ENCODE assay signal across 6 cellular contexts in genomic region chr19:14434157-14434501, GRCh38. TPM values are rescaled to one million over a fixed set of nuclear protein-coding genes. Genes with fewer than 3 reads are reported as not detected.
A peak's percentile ranks its signal among the peaks of the same experiment; 100 is the strongest.
DNase-seq lines count a peak whose midpoint lies in the region; ATAC-seq and TF ChIP-seq lines count a peak whose summit lies in the region.

No MANE protein-coding gene starts in this region.

- H3K9me3 Mint-ChIP-seq in activated CD4-positive, alpha-beta memory T cell treated with anti-CD3 and anti-CD28 coated beads, Interleukin-2, amount 10 ng/mL, durations not matched to agents 7 days and 5 days, result no peaks in the 10 kb centered on the region

- CTCF ChIA-PET in activated CD4-positive, alpha-beta memory T cell treated with anti-CD3 and anti-CD28 coated beads, Interleukin-2, amount 10 ng/mL, durations not matched to agents 7 days and 5 days (lab: Charles Lee), result interaction anchor here (0.6 to 1.0 kb wide), 3 partner anchors 39 to 72 kb away, joined by 4 read pairs; no protein-coding TSS in a partner anchor

- intact Hi-C loops in lower lobe of right lung (cut with DNase I), result no loop called here

- H3K27me3 ChIP-seq in HAP-1 (ENCODE audit: low read depth), result no peaks in the 10 kb centered on the region
- no peaks in the 10 kb centered on the region for H3K27me3 ChIP-seq in lower lobe of right lung (ENCODE audit: low read depth)

- peaks cover 11% of the 10 kb centered on the region for H3K4me1 ChIP-seq in HAP-1
- H3K4me1 ChIP-seq in lower lobe of right lung, result peaks cover 67% of the 10 kb centered on the region

- no peak for TF ChIP-seq CTCF in lower lobe of right lung (IDR thresholded peaks at IDR 0.05)

- peak; percentile 29 to 40 for ATAC-seq in lower lobe of right lung
- no peak for ATAC-seq in HG02588 (IDR thresholded peaks at IDR 0.05; ENCODE audit: unreplicated experiment)

- H3K36me3 Mint-ChIP-seq in activated CD4-positive, alpha-beta memory T cell treated with anti-CD3 and anti-CD28 coated beads, Interleukin-2, amount 10 ng/mL, durations not matched to agents 7 days and 5 days (ENCODE audit: low read depth), result peaks cover 5% of the 10 kb centered on the region

- H3K36me3 ChIP-seq in HAP-1 (replicated peaks), result peaks cover 10% of the 10 kb centered on the region; the same call in 1 of the 2 replicates
- H3K36me3 ChIP-seq in lower lobe of right lung, result peaks cover 11% of the 10 kb centered on the region

- peak overlapping the region; percentile 72 for H3K4me3 Mint-ChIP-seq in activated CD4-positive, alpha-beta memory T cell treated with anti-CD3 and anti-CD28 coated beads, Interleukin-2, amount 10 ng/mL, durations not matched to agents 7 days and 5 days

- H3K9me3 ChIP-seq in HAP-1 (no peaks in the 10 kb centered on the region), lower lobe of right lung (no peaks in the 10 kb centered on the region)

- H3K4me3 ChIP-seq in HAP-1 (peak overlapping the region; percentile 59), lower lobe of right lung (peak overlapping the region; percentile 95)

- H3K27ac Mint-ChIP-seq in activated CD4-positive, alpha-beta memory T cell treated with anti-CD3 and anti-CD28 coated beads, Interleukin-2, amount 10 ng/mL, durations not matched to agents 7 days and 5 days, result peak overlapping the region; percentile 47

- in situ Hi-C loops in HAP-1 (cut with MboI; ENCODE audit: low sequenced_read_pairs), result no loop called here

- DNase-seq in HAP-1 (ENCODE audit: low spot score in 2 of 2) (no peak), lower lobe of right lung (no peak), inferior parietal cortex (ENCODE audit: extremely low spot score) (no peak), Kasumi-1 (lab: John Stamatoyannopoulos, UW) (no peak)
- DNase-seq in activated CD4-positive, alpha-beta memory T cell treated with anti-CD3 and anti-CD28 coated beads, Interleukin-2, amount 10 ng/mL, durations not matched to agents 7 days and 5 days, result no peak

- H3K4me1 Mint-ChIP-seq in activated CD4-positive, alpha-beta memory T cell treated with anti-CD3 and anti-CD28 coated beads, Interleukin-2, amount 10 ng/mL, durations not matched to agents 7 days and 5 days, result peaks cover 49% of the 10 kb centered on the region

- H3K27ac ChIP-seq in lower lobe of right lung, result peak overlapping the region; percentile 90

- H3K27me3 Mint-ChIP-seq in activated CD4-positive, alpha-beta memory T cell treated with anti-CD3 and anti-CD28 coated beads, Interleukin-2, amount 10 ng/mL, durations not matched to agents 7 days and 5 days, result peaks cover 10% of the 10 kb centered on the region

- POLR2A ChIA-PET in activated CD4-positive, alpha-beta memory T cell treated with anti-CD3 and anti-CD28 coated beads, Interleukin-2, amount 10 ng/mL, durations not matched to agents 7 days and 5 days (lab: Charles Lee), result interaction anchor here (0.6 to 1.1 kb wide), 7 partner anchors 14 to 70 kb away, joined by 3 to 5 read pairs (median 3); no protein-coding TSS in a partner anchor

RNA-seq across cellular contexts. Expression of gene PKN1, which starts 1.0 kb away (rescaled TPM):
- total RNA-seq in activated CD4-positive, alpha-beta memory T cell treated with anti-CD3 and anti-CD28 coated beads, Interleukin-2, amount 10 ng/mL, durations not matched to agents 7 days and 5 days, result 100 to 1,000 TPM; 219 to 232 TPM
- total RNA-seq in lower lobe of right lung, result 147 TPM

RNA-seq across cellular contexts. Expression of gene DDX39A, which starts 15.0 kb away (rescaled TPM):
- total RNA-seq in activated CD4-positive, alpha-beta memory T cell treated with anti-CD3 and anti-CD28 coated beads, Interleukin-2, amount 10 ng/mL, durations not matched to agents 7 days and 5 days, result 100 to 1,000 TPM; 233 to 234 TPM
- 59.3 TPM for total RNA-seq in lower lobe of right lung

RNA-seq across cellular contexts. Expression of gene PTGER1, which starts 41.0 kb away (rescaled TPM):
- 1 to 10 TPM in 1 of 2 experiments, under 1 TPM in 1; 0.93 to 1.3 TPM for total RNA-seq in activated CD4-positive, alpha-beta memory T cell treated with anti-CD3 and anti-CD28 coated beads, Interleukin-2, amount 10 ng/mL, durations not matched to agents 7 days and 5 days
- total RNA-seq in lower lobe of right lung, result 0.62 TPM

RNA-seq across cellular contexts. Expression of gene ADGRE5, which starts 52.9 kb away (rescaled TPM):
- total RNA-seq in activated CD4-positive, alpha-beta memory T cell treated with anti-CD3 and anti-CD28 coated beads, Interleukin-2, amount 10 ng/mL, durations not matched to agents 7 days and 5 days, result 100 to 1,000 TPM; 293 to 299 TPM
- 239 TPM for total RNA-seq in lower lobe of right lung
